ENCODE assay signal across 12 cellular contexts in genomic region chr14:37186865-37187264, GRCh38. TPM values are rescaled to one million over a fixed set of nuclear protein-coding genes. Genes with fewer than 3 reads are reported as not detected.
"Had no signal": no experiment of that assay in that cellular context is flagged by ENCODE, and none has a peak within 500 bp of the region (broad histone marks: within the 10 kb centered on the region; RNA-seq: fewer than 3 reads in every experiment).

No MANE protein-coding gene starts in this region.

- DNase-seq: GM23248, GOT3, H7, H9, HCEC 1CT, HFFc6 had no signal

- FAIRE-seq: H1, H54 had no signal

- H3K36me3 ChIP-seq: HAP-1 had no signal

- H2AFZ ChIP-seq: GM23248 had no signal

- H3K4me2 ChIP-seq: GM23338 had no signal

- H3K9me3 ChIP-seq: HAP-1 had no signal

- ATAC-seq: GM23338, HCT116 had no signal

- H3K9ac ChIP-seq: GM23248 had no signal

- H3K27ac ChIP-seq: GM23248 had no signal

- H3K4me1 ChIP-seq: HAP-1 had no signal

- H3K4me3 ChIP-seq: GM23248, GM23338, HAP-1 had no signal

RNA-seq across cellular contexts. Expression of gene SLC25A21, which starts 14.5 kb away (rescaled TPM):
- total RNA-seq: GM23248, H4 had no signal
